8 cellular contexts compared by ENCODE assay signal in the genomic region with DNA sequence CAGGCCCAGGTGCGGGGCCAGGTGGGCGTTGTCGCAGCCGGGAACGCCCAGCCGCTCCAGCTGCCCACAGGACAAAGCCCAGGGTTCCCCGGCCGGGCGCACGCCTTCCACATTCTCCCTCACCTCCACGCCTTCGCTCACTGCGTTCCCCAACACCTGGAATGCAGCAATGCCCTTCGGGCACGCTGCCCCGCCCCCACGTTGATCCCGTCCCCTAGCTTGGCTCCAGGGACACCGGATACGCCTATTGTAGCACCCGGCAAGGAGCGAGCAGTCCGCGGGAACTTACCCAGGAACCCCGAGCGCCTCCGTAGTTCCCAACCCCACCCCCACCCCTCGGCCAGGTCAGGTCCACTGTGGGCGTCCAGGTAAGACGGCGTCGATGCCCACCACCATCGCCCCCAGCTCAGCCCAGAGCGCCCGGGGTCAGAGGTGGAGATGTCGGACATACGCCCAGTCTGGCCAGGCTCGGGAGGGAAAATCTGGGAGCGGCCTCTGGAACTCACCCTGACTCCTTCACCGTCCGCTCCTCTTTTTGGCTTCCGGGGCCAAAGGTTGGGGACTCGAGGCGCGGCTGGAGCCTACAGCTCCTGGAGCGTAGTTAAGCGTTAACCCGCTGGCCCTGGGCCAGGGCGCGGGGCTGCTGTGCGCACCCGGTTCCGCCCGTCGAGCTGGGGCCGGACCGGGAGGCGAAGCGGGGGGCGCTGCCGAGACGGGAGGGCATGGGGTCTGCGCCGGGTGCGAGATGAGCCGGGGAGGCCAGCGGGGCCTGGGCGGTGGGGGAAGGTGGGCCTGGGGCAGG. TPM values are rescaled to one million over a fixed set of nuclear protein-coding genes. Genes with fewer than 3 reads are reported as not detected.
DNase-seq lines count a peak whose midpoint lies in the region; ATAC-seq, FAIRE-seq and TF ChIP-seq lines count a peak whose summit lies in the region.

No MANE protein-coding gene starts in this region.

- H3K27me3 ChIP-seq in K562 (ENCODE audit: control insufficient read depth in 2 of 2, insufficient read depth in 2 of 2, low read length in 2 of 2) (no peaks in the 10 kb centered on the region), stomach smooth muscle (ENCODE audit: control insufficient read depth in 1 of 2, insufficient read depth in 2 of 2, low read length in 2 of 2) (peaks cover 2 to 6% of the 10 kb centered on the region in 2 donors)

- H3K9me1 ChIP-seq in K562 (ENCODE audit: control insufficient read depth, insufficient read depth, low read length): peaks cover 3% of the 10 kb centered on the region

- peaks cover 0 to 47% of the 10 kb centered on the region in 2 experiments; a peak in 3 of 5 replicates for H3K4me1 ChIP-seq in K562 (replicated peaks in 1 of 2; ENCODE audit: control insufficient read depth in 2 of 2, insufficient read depth in 2 of 2, low read length in 2 of 2)
- peaks cover 33% of the 10 kb centered on the region for H3K4me1 ChIP-seq in stomach smooth muscle (ENCODE audit: control insufficient read depth, insufficient read depth, low read length)

- TF ChIP-seq CTCF in K562 (IDR thresholded peaks at IDR 0.05 in 2 of 3, conservative IDR thresholded peaks at IDR 0.05 in 1 of 3; ENCODE audit: insufficient read depth in 2 of 3, low read depth in 1 of 3, low read length in 3 of 3): no peak

- peak overlapping the region; percentile 38; the same call in 1 of the 3 replicates for H3K27ac ChIP-seq in K562 (ENCODE audit: extremely low read depth, low read depth, low read length)
- no peak overlapping the region for H3K27ac ChIP-seq in stomach smooth muscle (ENCODE audit: low read length)

- intact Hi-C loops in K562 (cut with micrococcal nuclease): no loop called here

- H3K9ac ChIP-seq in K562 (ENCODE audit: insufficient read depth in 1 of 2, low read depth in 2 of 2, low read length in 2 of 2): peak overlapping the region in 1 of 2 experiments; percentile 88; a peak in 3 of 4 replicates
- peak overlapping the region; percentile 5 to 21 for H3K9ac ChIP-seq in stomach smooth muscle (ENCODE audit: low read length in 2 of 2)

- peak overlapping the region; percentile 70 for H3K4me2 ChIP-seq in K562 (ENCODE audit: insufficient read depth, low read length)

- TF ChIP-seq RAD21 in K562 (CRISPR knock-in tag; conservative IDR thresholded peaks at IDR 0.05 in 1 of 2, IDR thresholded peaks at IDR 0.05 in 1 of 2): no peak

- H2AFZ ChIP-seq in K562 (ENCODE audit: low read depth, low read length): peak overlapping the region; percentile 83

- FAIRE-seq in K562 (lab: Jason Lieb, UNC): no peak

- H3K9me3 ChIP-seq in K562 (replicated peaks; ENCODE audit: control insufficient read depth, insufficient read depth, low read depth, low read length) (no peaks in the 10 kb centered on the region), stomach smooth muscle (ENCODE audit: control insufficient read depth in 2 of 2, low read length in 2 of 2) (no peaks in the 10 kb centered on the region)

- in situ Hi-C loops in Caki2 (cut with HindIII; ENCODE audit: low pct_unique_long_range_greater_than_20kb, low sequenced_read_pairs) (no loop called here), K562 (cut with MboI) (no loop called here)

- TF ChIP-seq POLR2A in K562 (conservative IDR thresholded peaks at IDR 0.05): no peak

- WGBS in K562 (ENCODE audit: insufficient coverage, low coverage, missing lambda C conversion rate): under 1% methylated on average over 24 of the region's 68 CpGs

- BruUV-seq in K562 (replicated peaks; lab: Mats Ljungman, UMichigan): no TSS peak

- POLR2A ChIA-PET in K562 (lab: Yijun Ruan, JAX): interaction anchor here (0.7 to 1.1 kb wide), 2 partner anchors 23 to 103 kb away, joined by 3 to 4 read pairs; no protein-coding TSS in a partner anchor

- TF ChIP-seq EP300 in K562 (IDR thresholded peaks at IDR 0.05; ENCODE audit: low read length): no peak

- CTCF ChIA-PET in K562 (lab: Yijun Ruan, JAX; ENCODE audit: low intra/inter-chr PET ratio): no interaction called here

- DNase-seq in Caki2 (ENCODE audit: low read depth) (peak; percentile 26), NCI-H2107 treated with DMSO at 0.1 percent for 48 hours (lab: John Stamatoyannopoulos, UW; ENCODE audit: unreplicated experiment) (peak; percentile 22), K562 (ENCODE audit: extremely low read depth in 1 of 4, low spot score in 3 of 4) (peak in 3 of 4 experiments; percentile 29 to 40 (median 36)), kidney tubule cell (ENCODE audit: low spot score) (peak; percentile 76), NCI-H128 (lab: John Stamatoyannopoulos, UW; ENCODE audit: unreplicated experiment) (no peak), AML-193 (lab: John Stamatoyannopoulos, UW) (no peak)

- H4K20me1 ChIP-seq in K562 (replicated peaks; ENCODE audit: control insufficient read depth, insufficient read depth, low read length): 0 out of 2 replicates have a peak, but pooled peaks cover 9% of the 10 kb centered on the region

- ATAC-seq in K562 (peak; percentile 39), HG03571 (IDR thresholded peaks at IDR 0.05; ENCODE audit: unreplicated experiment) (no peak)

- peaks cover 17% of the 10 kb centered on the region for H3K79me2 ChIP-seq in K562 (ENCODE audit: control insufficient read depth, insufficient read depth, low read length)

- H3K4me3 ChIP-seq in K562: peak overlapping the region; percentile 51
- peak overlapping the region; percentile 12 to 71 for H3K4me3 ChIP-seq in stomach smooth muscle (ENCODE audit: low read length in 2 of 2)

- H3K36me3 ChIP-seq in K562 (ENCODE audit: control insufficient read depth, insufficient read depth, low read length) (no peaks in the 10 kb centered on the region), stomach smooth muscle (ENCODE audit: control insufficient read depth in 2 of 2, insufficient read depth in 2 of 2, low read length in 2 of 2) (peaks cover 0 to 2% of the 10 kb centered on the region in 2 donors)

TF ChIP-seq in K562, 482 proteins besides CTCF, POLR2A, EP300 and RAD21 (continues in another document):
- TF ChIP-seq ZNF76 (CRISPR knock-in tag; IDR thresholded peaks at IDR 0.05; ENCODE audit: borderline replicate concordance) (no peak), NR2C2 (CRISPR knock-in tag; IDR thresholded peaks at IDR 0.05) (no peak), NR2C2 (tag; IDR thresholded peaks at IDR 0.05) (peak; percentile 93), RBFOX2 (IDR thresholded peaks at IDR 0.05; ENCODE audit: low read depth, low read length) (0 out of 2 replicates have a peak, but pooled peaks have one; percentile 33), SMC3 (conservative IDR thresholded peaks at IDR 0.05; ENCODE audit: insufficient read depth, low read depth, low read length) (no peak), POLR2G (IDR thresholded peaks at IDR 0.05; ENCODE audit: low read depth, low read length) (peak; percentile 36; the same call in 1 of the 2 replicates), SAP30 (IDR thresholded peaks at IDR 0.05; ENCODE audit: borderline replicate concordance, insufficient read depth, low read depth, low read length, poor library complexity, severe bottlenecking) (peak; percentile 49), MCM5 (IDR thresholded peaks at IDR 0.05; ENCODE audit: low read depth) (no peak), GABPA (tag; conservative IDR thresholded peaks at IDR 0.05; ENCODE audit: low read depth) (peak; percentile 59), NFIC (IDR thresholded peaks at IDR 0.05) (peak; percentile 81), STAG1 (CRISPR knock-in tag; IDR thresholded peaks at IDR 0.05; ENCODE audit: borderline replicate concordance) (no peak)
- TF ChIP-seq, protein P1, sequence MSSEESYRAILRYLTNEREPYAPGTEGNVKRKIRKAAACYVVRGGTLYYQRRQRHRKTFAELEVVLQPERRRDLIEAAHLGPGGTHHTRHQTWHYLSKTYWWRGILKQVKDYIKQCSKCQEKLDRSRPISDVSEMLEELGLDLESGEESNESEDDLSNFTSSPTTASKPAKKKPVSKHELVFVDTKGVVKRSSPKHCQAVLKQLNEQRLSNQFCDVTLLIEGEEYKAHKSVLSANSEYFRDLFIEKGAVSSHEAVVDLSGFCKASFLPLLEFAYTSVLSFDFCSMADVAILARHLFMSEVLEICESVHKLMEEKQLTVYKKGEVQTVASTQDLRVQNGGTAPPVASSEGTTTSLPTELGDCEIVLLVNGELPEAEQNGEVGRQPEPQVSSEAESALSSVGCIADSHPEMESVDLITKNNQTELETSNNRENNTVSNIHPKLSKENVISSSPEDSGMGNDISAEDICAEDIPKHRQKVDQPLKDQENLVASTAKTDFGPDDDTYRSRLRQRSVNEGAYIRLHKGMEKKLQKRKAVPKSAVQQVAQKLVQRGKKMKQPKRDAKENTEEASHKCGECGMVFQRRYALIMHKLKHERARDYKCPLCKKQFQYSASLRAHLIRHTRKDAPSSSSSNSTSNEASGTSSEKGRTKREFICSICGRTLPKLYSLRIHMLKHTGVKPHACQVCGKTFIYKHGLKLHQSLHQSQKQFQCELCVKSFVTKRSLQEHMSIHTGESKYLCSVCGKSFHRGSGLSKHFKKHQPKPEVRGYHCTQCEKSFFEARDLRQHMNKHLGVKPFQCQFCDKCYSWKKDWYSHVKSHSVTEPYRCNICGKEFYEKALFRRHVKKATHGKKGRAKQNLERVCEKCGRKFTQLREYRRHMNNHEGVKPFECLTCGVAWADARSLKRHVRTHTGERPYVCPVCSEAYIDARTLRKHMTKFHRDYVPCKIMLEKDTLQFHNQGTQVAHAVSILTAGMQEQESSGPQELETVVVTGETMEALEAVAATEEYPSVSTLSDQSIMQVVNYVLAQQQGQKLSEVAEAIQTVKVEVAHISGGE (CRISPR knock-in tag; IDR thresholded peaks at IDR 0.05): peak in 1 of 3 experiments; percentile 27; a peak in 1 of 6 replicates

RNA-seq across cellular contexts. Expression of gene CEP170B, which starts 0.6 kb away (rescaled TPM):
- total RNA-seq in Caki2 (2014; rRNA removed; shearing (Covaris generic); ENCODE audit: low replicate concordance): 6.7 and 9.8 TPM in 2 replicates
- total RNA-seq in K562 (2011; cell fraction: chromatin; rRNA removed; ENCODE audit: low replicate concordance): 12.4 and 32.4 TPM in 2 replicates
- total RNA-seq in K562 (2011; cell fraction: nucleolus; rRNA removed): 19.7 and 19.8 TPM in 2 replicates
- total RNA-seq in K562 (2011; cell fraction: nucleoplasm; rRNA removed): 9.8 and 13.9 TPM in 2 replicates
- 3.6 and 4.8 TPM in 2 replicates for total RNA-seq in K562 (2014; rRNA removed)
- 0.99 and 1.2 TPM in 2 replicates for total RNA-seq in K562 (2014; rRNA removed; fragmentation: Illumina TruSeq; extraction: Trizol)
- total RNA-seq in K562 (2015; rRNA removed; fragmentation: Illumina TruSeq; extraction: Trizol): 2.9 and 3.5 TPM in 2 replicates
- total RNA-seq in K562 (2021): 7.5 and 10.2 TPM in 2 replicates
- 2.2 and 2.7 TPM in 2 replicates for polyA plus RNA-seq in K562 (2011; rRNA removed)
- polyA plus RNA-seq in K562 (2011; cell fraction: cytosol; rRNA removed): 2.4 and 6.4 TPM in 2 replicates
- 10.4 and 24.0 TPM in 2 replicates for polyA plus RNA-seq in K562 (2011; cell fraction: nucleus; rRNA removed)
- polyA plus RNA-seq in K562 (2012): 5.5 and 6.7 TPM in 2 replicates
- polyA plus RNA-seq in K562 (2014; fragmentation: Illumina TruSeq; extraction: Trizol): 1.7 and 4.1 TPM in 2 replicates
- under 1 TPM; 0.01 to 0.03 TPM for polyA plus RNA-seq in K562 (2014; fragmentation: Nextera tagmentation; extraction: Ambion mirVana)
- 7.6 and 8.9 TPM in 2 replicates for polyA plus RNA-seq in K562 (2014; rRNA removed)
- 0.72 and 1.6 TPM in 2 replicates for polyA minus RNA-seq in K562 (2011; rRNA and poly(A)+ RNA removed)
- 1.9 and 2.7 TPM in 2 replicates for polyA minus RNA-seq in K562 (2011; cell fraction: cytosol; rRNA and poly(A)+ RNA removed)
- 3.1 and 3.4 TPM in 2 replicates for polyA minus RNA-seq in K562 (2011; cell fraction: nucleus; rRNA and poly(A)+ RNA removed)

Comparison
In these comparisons a context has a peak if more than half of its experiments do, and no peak if none do; other contexts are left out.
1. DNase-seq: peak in Caki2 (single experiment), NCI-H2107 treated with DMSO at 0.1 percent for 48 hours (single experiment), K562 (3 of 4) and kidney tubule cell (single experiment); none in NCI-H128 (single experiment) and AML-193 (0 of 2).